ENCODE assay signal across 8 cellular contexts in genomic region chr9:89310486-89311345, GRCh38. TPM values are rescaled to one million over a fixed set of nuclear protein-coding genes. Genes with fewer than 3 reads are reported as not detected.
A peak's percentile ranks its signal among the peaks of the same experiment; 100 is the strongest.
DNase-seq lines count a peak whose midpoint lies in the region; ATAC-seq and TF ChIP-seq lines count a peak whose summit lies in the region.

TSS of gene CKS2 (plus strand) at chr9:89311195. CDS start at chr9:89311293, 98 bp downstream.

- no peak within 1 kb of the TSS for H2BK5ac ChIP-seq in H9 (ENCODE audit: insufficient read length, low read length)

- no peaks in the 10 kb centered on the region for H3K9me3 ChIP-seq in H9 (ENCODE audit: control insufficient read depth, low read depth, low read length)
- no peaks in the 10 kb centered on the region for H3K9me3 ChIP-seq in MG63

- no peak within 1 kb of the TSS for H2BK15ac ChIP-seq in H9 (ENCODE audit: low read depth, low read length)

- H2AFZ ChIP-seq in H9 (ENCODE audit: low read length), result no peak within 1 kb of the TSS

- H3K56ac ChIP-seq in H9 (ENCODE audit: insufficient read length, low read depth, low read length), result no peak within 1 kb of the TSS

- H3K4me3 Mint-ChIP-seq in H9, result peak within 1 kb of the TSS; percentile 90 to 96
- peak within 1 kb of the TSS; percentile 95 for H3K4me3 Mint-ChIP-seq in natural killer cell treated with Interleukin-12 subunit alpha and Interleukin-12 subunit beta and Interleukin-15 and Interleukin-18, amount 100 ng/mL, for 72 hours

- peak; percentile 95 to 96 for ATAC-seq in natural killer cell treated with Interleukin-12 subunit alpha and Interleukin-12 subunit beta and Interleukin-15 and Interleukin-18, amount 100 ng/mL, for 72 hours
- peak; percentile 90 for ATAC-seq in stimulated activated naive CD8-positive, alpha-beta T cell treated with anti-CD3 and anti-CD28 coated beads, Interleukin-15, Interleukin-2, amounts not matched to agents 100 U/mL and 50 U/mL, for 24 hours

- peak within 1 kb of the TSS; percentile 85 for H3K9ac ChIP-seq in H9 (ENCODE audit: extremely low read depth, insufficient read length, low read length)

- H4K91ac ChIP-seq in H9 (ENCODE audit: insufficient read length, low read depth, low read length), result no peak within 1 kb of the TSS

- H4K20me1 ChIP-seq in H9 (ENCODE audit: control insufficient read depth, insufficient read depth, insufficient read length), result no peaks in the 10 kb centered on the region

- no peaks in the 10 kb centered on the region for H3K27me3 ChIP-seq in H9 (ENCODE audit: insufficient read depth, low read length)
- H3K27me3 ChIP-seq in MG63, result no peaks in the 10 kb centered on the region

- H3K27ac ChIP-seq in H9 (ENCODE audit: insufficient read length, low read depth, low read length), result peak within 1 kb of the TSS; percentile 26

- no peak within 1 kb of the TSS for H2BK12ac ChIP-seq in H9 (ENCODE audit: insufficient read length, low read depth, low read length)

- peaks cover 40% of the 10 kb centered on the region for H3K36me3 ChIP-seq in MG63

- peak within 1 kb of the TSS; percentile 75 for H3K4me3 ChIP-seq in MG63
- peak within 1 kb of the TSS; percentile 77 for H3K4me3 ChIP-seq in fibroblast of pulmonary artery (replicated peaks; ENCODE audit: low read depth, low read length)

- H2BK20ac ChIP-seq in H9 (ENCODE audit: low read depth, low read length, poor library complexity, severe bottlenecking), result no peak within 1 kb of the TSS

- no peak for TF ChIP-seq CTCF in H9 (conservative IDR thresholded peaks at IDR 0.05)
- TF ChIP-seq CTCF in fibroblast of pulmonary artery (IDR thresholded peaks at IDR 0.05; ENCODE audit: low read length, missing control alignments), result no peak

- no peaks in the 10 kb centered on the region for H3K23me2 ChIP-seq in H9 (ENCODE audit: insufficient read length, low read depth, low read length, poor library complexity, severe bottlenecking)

- H4K5ac ChIP-seq in H9 (ENCODE audit: insufficient read length, low read depth, low read length), result peak within 1 kb of the TSS; percentile 4

- peak; percentile 100 for DNase-seq in ELR (ENCODE audit: low read depth)
- peak; percentile 100 for DNase-seq in H9
- DNase-seq in MG63, result peak; percentile 99
- peak; percentile 98 for DNase-seq in SHP77 treated with DMSO at 0.1 percent for 48 hours (lab: John Stamatoyannopoulos, UW)
- DNase-seq in activated effector memory CD4-positive, alpha-beta T cell treated with anti-CD3 and anti-CD28 coated beads, Interleukin-2, amount 50 U/mL, for 16 hours, result peak; percentile 100
- peak; percentile 100 for DNase-seq in fibroblast of pulmonary artery (ENCODE audit: low read depth)
- DNase-seq in natural killer cell treated with Interleukin-12 subunit alpha and Interleukin-12 subunit beta and Interleukin-15 and Interleukin-18, amount 100 ng/mL, for 72 hours (ENCODE audit: low spot score), result peak; percentile 100
- DNase-seq in stimulated activated naive CD8-positive, alpha-beta T cell treated with anti-CD3 and anti-CD28 coated beads, Interleukin-15, Interleukin-2, amounts not matched to agents 100 U/mL and 50 U/mL, for 24 hours, result peak; percentile 99

- H3K18ac ChIP-seq in H9 (ENCODE audit: insufficient read length, low read depth, low read length), result peak within 1 kb of the TSS; percentile 96

- H3K36me3 Mint-ChIP-seq in H9 (ENCODE audit: insufficient read depth in 1 of 3, low read depth in 3 of 3), result peaks cover 22 to 37% (median 33%) of the 10 kb centered on the region in 3 experiments
- peaks cover 5% of the 10 kb centered on the region for H3K36me3 Mint-ChIP-seq in natural killer cell treated with Interleukin-12 subunit alpha and Interleukin-12 subunit beta and Interleukin-15 and Interleukin-18, amount 100 ng/mL, for 72 hours

- H3K23ac ChIP-seq in H9 (ENCODE audit: insufficient read length, low read depth, low read length), result no peak within 1 kb of the TSS

- H3K9me3 Mint-ChIP-seq in H9, result no peaks in the 10 kb centered on the region; a peak in 1 of 5 replicates
- H3K9me3 Mint-ChIP-seq in natural killer cell treated with Interleukin-12 subunit alpha and Interleukin-12 subunit beta and Interleukin-15 and Interleukin-18, amount 100 ng/mL, for 72 hours, result no peaks in the 10 kb centered on the region

- peaks cover 4% of the 10 kb centered on the region; the same call in 1 of the 2 replicates for H3K27me3 Mint-ChIP-seq in H9 (ENCODE audit: low read depth)
- no peaks in the 10 kb centered on the region for H3K27me3 Mint-ChIP-seq in natural killer cell treated with Interleukin-12 subunit alpha and Interleukin-12 subunit beta and Interleukin-15 and Interleukin-18, amount 100 ng/mL, for 72 hours

- peak within 1 kb of the TSS; percentile 98 for H3K14ac ChIP-seq in H9 (ENCODE audit: insufficient read depth, low read length)

- peak within 1 kb of the TSS; percentile 99 to 100 (median 99) for H3K27ac Mint-ChIP-seq in H9
- H3K27ac Mint-ChIP-seq in natural killer cell treated with Interleukin-12 subunit alpha and Interleukin-12 subunit beta and Interleukin-15 and Interleukin-18, amount 100 ng/mL, for 72 hours, result peak within 1 kb of the TSS; percentile 98 to 99

- peaks cover 28 to 30% of the 10 kb centered on the region in 2 experiments for H3K4me1 Mint-ChIP-seq in H9
- peaks cover 18 to 41% of the 10 kb centered on the region in 2 donors for H3K4me1 Mint-ChIP-seq in natural killer cell treated with Interleukin-12 subunit alpha and Interleukin-12 subunit beta and Interleukin-15 and Interleukin-18, amount 100 ng/mL, for 72 hours (ENCODE audit: low read depth in 2 of 2)

- peak within 1 kb of the TSS; percentile 84 for H3K4me2 ChIP-seq in H9 (ENCODE audit: insufficient read depth, insufficient read length, low read length)

- WGBS in H9 (ENCODE audit: extremely low coverage, insufficient read length, low lambda C conversion rate), result no CpG with 5 or more reads among the region's 85 CpGs

- H3K4me1 ChIP-seq in H9 (ENCODE audit: insufficient read depth, low read length), result no peaks in the 10 kb centered on the region

- H4K8ac ChIP-seq in H9 (replicated peaks; ENCODE audit: insufficient read length, low read depth, low read length), result no peak within 1 kb of the TSS

- peak within 1 kb of the TSS; percentile 25; the same call in 1 of the 2 replicates for H3K4ac ChIP-seq in H9 (ENCODE audit: low read depth, low read length)

- H2BK120ac ChIP-seq in H9 (ENCODE audit: low read depth, low read length, poor library complexity, severe bottlenecking), result no peak within 1 kb of the TSS

- peak within 1 kb of the TSS; percentile 22 for H3T11ph ChIP-seq in H9 (ENCODE audit: low read length)

- H3K79me1 ChIP-seq in H9 (ENCODE audit: insufficient read depth, low read depth, low read length, poor library complexity, severe bottlenecking), result no peaks in the 10 kb centered on the region

- no peak within 1 kb of the TSS for H2AK5ac ChIP-seq in H9 (ENCODE audit: insufficient read length, low read length)

- H3K79me2 ChIP-seq in H9 (ENCODE audit: insufficient read depth, low read length), result peaks cover 38% of the 10 kb centered on the region; the same call in 1 of the 2 replicates

RNA-seq across cellular contexts. Expression of gene CKS2, which starts in this region (rescaled TPM):
- total RNA-seq in H9 (2021), result 210 and 211 TPM in 2 replicates
- 326 and 335 TPM in 2 replicates for total RNA-seq in MG63 (2014; rRNA removed; shearing (Covaris generic); ENCODE audit: low replicate concordance)
- total RNA-seq in natural killer cell treated with Interleukin-12 subunit alpha and Interleukin-12 subunit beta and Interleukin-15 and Interleukin-18, amount 100 ng/mL, for 72 hours, result 100 to 1,000 TPM in 1 of 2 donors, 10 to 100 TPM in 1; 90.2 to 165 TPM

Comparison
In these comparisons a context has a peak if more than half of its experiments do, and no peak if none do; other contexts are left out.
1. Peak in every context shown above with its lines: DNase-seq, ATAC-seq, H3K4me3 ChIP-seq and H3K27ac ChIP-seq.